10 cellular contexts compared by ENCODE assay signal in the genomic region with DNA sequence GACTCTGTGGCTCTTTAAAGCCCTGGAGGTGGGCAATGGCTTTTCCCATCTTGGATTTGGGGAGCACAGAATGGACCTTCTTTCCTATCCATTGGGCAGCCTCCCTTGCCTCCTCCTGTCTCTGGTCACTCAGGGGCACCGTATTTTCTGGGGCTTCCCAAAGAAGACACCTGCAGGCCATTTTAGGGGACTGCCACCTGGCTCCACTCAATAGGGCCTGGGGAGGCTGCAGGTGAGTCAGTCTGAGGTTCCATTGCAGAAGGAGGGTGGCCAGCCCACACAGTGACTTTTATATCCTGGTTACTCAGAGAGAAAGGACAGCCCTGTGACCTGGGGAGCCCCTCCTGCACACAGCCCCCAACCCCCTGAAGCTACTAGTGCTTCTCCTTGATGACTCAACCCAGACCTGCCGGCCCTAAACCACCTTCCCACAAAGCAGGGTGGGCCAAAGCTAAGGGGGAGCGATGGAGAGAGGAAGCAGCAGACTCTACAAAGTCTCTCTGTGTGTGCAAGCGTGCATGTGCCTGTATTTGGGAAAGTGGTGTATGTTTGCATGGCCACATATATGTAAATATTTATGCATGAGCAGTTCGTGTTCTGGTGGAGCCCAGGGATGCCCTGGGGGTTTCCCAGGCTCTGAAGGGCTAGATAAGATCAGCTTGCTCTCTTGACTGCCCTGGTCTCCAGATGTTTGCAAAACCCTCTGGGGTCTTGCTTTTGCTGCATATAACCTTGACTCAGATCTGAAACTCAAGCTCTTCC. TPM values are rescaled to one million over a fixed set of nuclear protein-coding genes. Genes with fewer than 3 reads are reported as not detected.
DNase-seq lines count a peak whose midpoint lies in the region; ATAC-seq, FAIRE-seq and TF ChIP-seq lines count a peak whose summit lies in the region.
"Had no signal": no experiment of that assay in that cellular context is flagged by ENCODE, and none has a peak within 500 bp of the region (broad histone marks: within the 10 kb centered on the region; RNA-seq: fewer than 3 reads in every experiment).

No MANE protein-coding gene starts in this region.

- DNase-seq in GM12891 (ENCODE audit: insufficient read length, low spot score) (peak; percentile 75), HK-2 (ENCODE audit: unreplicated experiment) (peak; percentile 43), coronary artery (ENCODE audit: low spot score) (no peak), NCI-H345 treated with DMSO at 0.1 percent for 48 hours (lab: John Stamatoyannopoulos, UW; ENCODE audit: unreplicated experiment) (no peak), foreskin fibroblast (no peak), uterus (no peak)
- peak; percentile 39 to 74 for DNase-seq in stimulated activated CD8-positive, alpha-beta memory T cell treated with anti-CD3 and anti-CD28 coated beads, Interleukin-7, amount 100 ng/mL, for 48 hours (ENCODE audit: extremely low read depth in 1 of 2, low read depth in 1 of 2)

- H3K27me3 ChIP-seq in uterus = no peaks in the 10 kb centered on the region

- peak; percentile 64 for ATAC-seq in GM21447 (IDR thresholded peaks at IDR 0.05; ENCODE audit: unreplicated experiment)

- H3K4me3 ChIP-seq in coronary artery = peak overlapping the region; percentile 86
- H3K4me3 ChIP-seq in foreskin fibroblast (ENCODE audit: low read depth in 1 of 2, low read length in 2 of 2) = no peak overlapping the region
- H3K4me3 ChIP-seq in uterus = no peak overlapping the region

- FAIRE-seq in GM12891 (lab: Jason Lieb, UNC) = peak; percentile 93
- FAIRE-seq: TTC549 had no signal

- TF ChIP-seq POLR2A in GM12891 (IDR thresholded peaks at IDR 0.05; ENCODE audit: low read depth, low read length) (no peak), uterus (IDR thresholded peaks at IDR 0.05) (no peak)

- no peaks in the 10 kb centered on the region for H3K36me3 ChIP-seq in uterus
- H3K36me3 ChIP-seq: neutrophil had no signal

- H3K27ac ChIP-seq in coronary artery = peak overlapping the region; percentile 15 to 98
- H3K27ac ChIP-seq in uterus = no peak overlapping the region
- H3K27ac ChIP-seq: neutrophil had no signal

- intact Hi-C loops in uterus (cut with DNase I; ENCODE audit: low total_unique reads) = no loop called here

- H3K4me1 ChIP-seq in uterus = peaks cover 0 to 9% of the 10 kb centered on the region in 2 donors

- TF ChIP-seq CTCF in coronary artery (IDR thresholded peaks at IDR 0.05) = no peak
- TF ChIP-seq CTCF in foreskin fibroblast (IDR thresholded peaks at IDR 0.05; ENCODE audit: low read depth, low read length) = no peak
- no peak for TF ChIP-seq CTCF in uterus (IDR thresholded peaks at IDR 0.05)

- no peaks in the 10 kb centered on the region for H3K9me3 ChIP-seq in uterus
- H3K9me3 ChIP-seq: neutrophil had no signal

TF ChIP-seq in GM12891, 5 proteins besides CTCF, POLR2A, EP300 and RAD21:
- TF ChIP-seq TAF1 (IDR thresholded peaks at IDR 0.05; ENCODE audit: low read depth, low read length) (no peak), POLR2AphosphoS5 (IDR thresholded peaks at IDR 0.05; ENCODE audit: low read depth, low read length) (no peak; the same call in 1 of the 2 replicates), POU2F2 (IDR thresholded peaks at IDR 0.05; ENCODE audit: low read depth, low read length) (peak; percentile 97), SPI1 (IDR thresholded peaks at IDR 0.05; ENCODE audit: low read depth, low read length) (peak; percentile 48; the same call in 1 of the 2 replicates), PAX5 (IDR thresholded peaks at IDR 0.05; ENCODE audit: insufficient read depth, low read length, severe bottlenecking) (peak; percentile 76)

RNA-seq across cellular contexts. Expression of gene CX3CL1, which starts 5.0 kb away (rescaled TPM):
- polyA plus RNA-seq in GM12891 (2012; ENCODE audit: low read depth, missing spikeins) = 0.74 TPM
- total RNA-seq in uterus = 10 to 100 TPM in 2 of 4 donors, 1 to 10 TPM in 2; 1.0 to 31.2 (median 7.1) TPM

RNA-seq across cellular contexts. Expression of gene CCL22, which starts 18.7 kb away (rescaled TPM):
- 734 TPM for polyA plus RNA-seq in GM12891 (2012; ENCODE audit: low read depth, missing spikeins)
- not detected for total RNA-seq in uterus

RNA-seq across cellular contexts. Expression of gene CCL17, which starts 27.3 kb away (rescaled TPM):
- polyA plus RNA-seq in GM12891 (2012; ENCODE audit: low read depth, missing spikeins) = 132 TPM
- total RNA-seq in uterus = not detected

Comparison
In these comparisons a context has a peak if more than half of its experiments do, and no peak if none do; other contexts are left out.
1. DNase-seq: peak in GM12891 (single experiment), HK-2 (single experiment) and stimulated activated CD8-positive, alpha-beta memory T cell treated with anti-CD3 and anti-CD28 coated beads, Interleukin-7, amount 100 ng/mL, for 48 hours (2 of 2); none in coronary artery (single experiment), NCI-H345 treated with DMSO at 0.1 percent for 48 hours (single experiment), foreskin fibroblast (0 of 2) and uterus (0 of 2).
2. H3K27ac ChIP-seq: peak in coronary artery (2 of 2); none in uterus (0 of 2).